In the genomic region with DNA sequence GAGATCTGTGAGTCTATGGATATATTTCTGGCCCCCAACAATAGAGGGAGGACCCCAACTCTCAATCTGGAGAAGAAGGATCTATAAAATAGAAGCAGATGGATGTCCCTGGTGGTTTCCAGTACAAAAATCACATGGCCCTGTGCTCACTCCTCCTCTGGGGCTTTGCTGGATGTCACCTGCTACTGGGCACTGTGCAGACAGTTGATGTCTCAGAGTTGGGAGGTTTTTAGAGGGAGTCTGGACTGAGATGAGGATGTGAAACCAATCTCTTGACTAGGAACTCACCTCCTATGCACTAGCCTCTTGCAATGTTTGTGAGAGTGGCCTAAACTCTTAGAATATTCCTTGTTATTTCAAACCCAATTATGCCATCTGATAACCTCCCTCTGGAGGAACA, we compare ENCODE assay signal across 12 cellular contexts.
A peak's percentile ranks its signal among the peaks of the same experiment; 100 is the strongest.
DNase-seq lines count a peak whose midpoint lies in the region; ATAC-seq and TF ChIP-seq lines count a peak whose summit lies in the region.
"Had no signal": no experiment of that assay in that cellular context is flagged by ENCODE, and none has a peak within 500 bp of the region (broad histone marks: within the 10 kb centered on the region; RNA-seq: fewer than 3 reads in every experiment).

No MANE protein-coding gene starts in this region.

- H3K9ac ChIP-seq in MM.1S (ENCODE audit: low read length), result no peak overlapping the region

- H2AFZ ChIP-seq in MM.1S (ENCODE audit: low read length), result no peak overlapping the region

- no peaks in the 10 kb centered on the region for H3F3A ChIP-seq in MM.1S (ENCODE audit: insufficient read depth, low read length)

- peaks cover 7% of the 10 kb centered on the region; the same call in 1 of the 2 replicates for H3K4me1 ChIP-seq in MM.1S (ENCODE audit: low read length)
- H3K4me1 ChIP-seq: foreskin keratinocyte had no signal

- H4K20me1 ChIP-seq in MM.1S (ENCODE audit: insufficient read depth, low read length), result no peaks in the 10 kb centered on the region

- H3K4me2 ChIP-seq in MM.1S (ENCODE audit: low read depth, low read length), result no peak overlapping the region

- peaks cover 0 to 3% of the 10 kb centered on the region in 2 donors for H3K4me1 Mint-ChIP-seq in effector memory CD8-positive, alpha-beta T cell (ENCODE audit: low read depth in 2 of 2)

- TF ChIP-seq CTCF in MM.1S (IDR thresholded peaks at IDR 0.05; ENCODE audit: low read length), result no peak

- H3K27me3 Mint-ChIP-seq in effector memory CD8-positive, alpha-beta T cell, result no peaks in the 10 kb centered on the region
- H3K27me3 Mint-ChIP-seq: activated T-cell treated with anti-CD3 and anti-CD28 coated beads, Interleukin-2, amount 50 U/mL, for 24 hours had no signal

- H3K9me2 ChIP-seq in MM.1S (replicated peaks; ENCODE audit: insufficient read depth, low read length), result no peaks in the 10 kb centered on the region

- no peaks in the 10 kb centered on the region for H3K9me3 ChIP-seq in MM.1S (replicated peaks; ENCODE audit: insufficient read depth, low read length)

- H3K36me3 ChIP-seq in MM.1S (replicated peaks; ENCODE audit: insufficient read depth, low read length), result no peaks in the 10 kb centered on the region

- H3K36me3 Mint-ChIP-seq in effector memory CD8-positive, alpha-beta T cell (ENCODE audit: insufficient read depth), result peaks cover 5% of the 10 kb centered on the region

- peak; percentile 96 for ATAC-seq in GM19395 (IDR thresholded peaks at IDR 0.05; ENCODE audit: unreplicated experiment)
- peak; percentile 93 for ATAC-seq in HG02884 (IDR thresholded peaks at IDR 0.05; ENCODE audit: unreplicated experiment)
- ATAC-seq in effector memory CD8-positive, alpha-beta T cell (replicated peaks), result no peak
- ATAC-seq: foreskin keratinocyte had no signal

- H3K27me3 ChIP-seq in MM.1S (replicated peaks; ENCODE audit: insufficient read depth, low read length), result no peaks in the 10 kb centered on the region
- H3K27me3 ChIP-seq: foreskin keratinocyte had no signal

- H3K27ac Mint-ChIP-seq in effector memory CD8-positive, alpha-beta T cell, result no peak overlapping the region
- H3K27ac Mint-ChIP-seq: activated T-cell treated with anti-CD3 and anti-CD28 coated beads, Interleukin-2, amount 50 U/mL, for 24 hours had no signal

- peak; percentile 72 for DNase-seq in CD1c-positive myeloid dendritic cell (ENCODE audit: extremely low spot score)
- peak; percentile 10 for DNase-seq in MM.1S
- DNase-seq in COLO668 (lab: John Stamatoyannopoulos, UW; ENCODE audit: unreplicated experiment), result no peak
- DNase-seq in effector memory CD8-positive, alpha-beta T cell, result no peak
- no peak for DNase-seq in activated naive CD4-positive, alpha-beta T cell (lab: John Stamatoyannopoulos, UW)
- no peak for DNase-seq in amygdala (lab: John Stamatoyannopoulos, UW)
- DNase-seq: activated T-cell treated with anti-CD3 and anti-CD28 coated beads, Interleukin-2, amount 50 U/mL, for 24 hours; caudate nucleus; foreskin keratinocyte; NCI-H2227 treated with DMSO at 0.1 percent for 48 hours had no signal

- no peaks in the 10 kb centered on the region for H3K9me3 Mint-ChIP-seq in effector memory CD8-positive, alpha-beta T cell
- H3K9me3 Mint-ChIP-seq: activated T-cell treated with anti-CD3 and anti-CD28 coated beads, Interleukin-2, amount 50 U/mL, for 24 hours had no signal

- H3K27ac ChIP-seq in MM.1S (ENCODE audit: low read length), result no peak overlapping the region
- H3K27ac ChIP-seq: foreskin keratinocyte had no signal

- H3K79me2 ChIP-seq in MM.1S (ENCODE audit: low read length), result no peaks in the 10 kb centered on the region

- no peak overlapping the region for H3K4me3 ChIP-seq in MM.1S (ENCODE audit: low read length)

- H3K4me3 Mint-ChIP-seq in effector memory CD8-positive, alpha-beta T cell, result no peak overlapping the region
- H3K4me3 Mint-ChIP-seq: activated T-cell treated with anti-CD3 and anti-CD28 coated beads, Interleukin-2, amount 50 U/mL, for 24 hours had no signal

Comparison
In these comparisons a context has a peak if more than half of its experiments do, and no peak if none do; other contexts are left out.
1. DNase-seq: peak in CD1c-positive myeloid dendritic cell (single experiment) and MM.1S (single experiment); none in COLO668 (single experiment), effector memory CD8-positive, alpha-beta T cell (0 of 3), activated naive CD4-positive, alpha-beta T cell (0 of 4) and amygdala (0 of 56).